In genomic region chrX:43845776-43846175, GRCh38 we compare ENCODE assay signal across 27 cellular contexts. TPM values are rescaled to one million over a fixed set of nuclear protein-coding genes. Genes with fewer than 3 reads are reported as not detected.
"Had no signal": no experiment of that assay in that cellular context is flagged by ENCODE, and none has a peak within 500 bp of the region (broad histone marks: within the 10 kb centered on the region; RNA-seq: fewer than 3 reads in every experiment).

No MANE protein-coding gene starts in this region.

- ATAC-seq: naive thymus-derived CD4-positive, alpha-beta T cell; natural killer cell; psoas muscle; right cardiac atrium; sciatic nerve; stimulated activated memory B cell treated with anti-CD40 and anti-IgM and Interleukin-4, amounts not matched to agents 10 μg/mL and 1 μg/mL and 100 μg/mL, for 72 hours; stimulated activated naive CD8-positive, alpha-beta T cell treated with anti-CD3 and anti-CD28 coated beads, Interleukin-15, amount 100 ng/mL, for 72 hours; stimulated activated naive CD8-positive, alpha-beta T cell treated with anti-CD3 and anti-CD28 coated beads, Interleukin-15, Interleukin-2, amounts not matched to agents 100 U/mL and 50 U/mL, for 24 hours; upper lobe of right lung had no signal

- H3K27me3 ChIP-seq: neural progenitor cell, ovary, suprapubic skin, testis, tibial artery, transverse colon, upper lobe of right lung, uterus had no signal

- H3K9me3 ChIP-seq: ovary, psoas muscle, suprapubic skin, testis, transverse colon, upper lobe of right lung, uterus had no signal

- DNase-seq: naive thymus-derived CD4-positive, alpha-beta T cell; natural killer cell; occipital lobe; ovary; posterior cingulate gyrus; psoas muscle; right cardiac atrium; stimulated activated CD4-positive, alpha-beta T cell treated with anti-CD3 and anti-CD28 coated beads, Interleukin-15, amount 100 ng/mL, for 24 hours; stimulated activated CD4-positive, alpha-beta T cell treated with anti-CD3 and anti-CD28 coated beads, Interleukin-4, amount 100 ng/mL, for 1 hour; stimulated activated CD4-positive, alpha-beta T cell treated with anti-CD3 and anti-CD28 coated beads, Interleukin-4, amount 100 ng/mL, for 4 hours; stimulated activated CD8-positive, alpha-beta memory T cell treated with anti-CD3 and anti-CD28 coated beads, Interleukin-4, amount 100 ng/mL, for 48 hours; stimulated activated naive CD4-positive, alpha-beta T cell; stimulated activated naive CD8-positive, alpha-beta T cell treated with anti-CD3 and anti-CD28 coated beads, Interleukin-15, amount 100 ng/mL, for 72 hours; stimulated activated naive CD8-positive, alpha-beta T cell treated with anti-CD3 and anti-CD28 coated beads, Interleukin-15, Interleukin-2, amounts not matched to agents 100 U/mL and 50 U/mL, for 24 hours; substantia nigra; testis; tibial artery; transverse colon; upper lobe of right lung; uterus had no signal

- H3K9ac ChIP-seq: neural progenitor cell, parathyroid adenoma had no signal

- H3K4me1 ChIP-seq: neural progenitor cell, parathyroid adenoma, suprapubic skin, testis, transverse colon, upper lobe of right lung, uterus had no signal

- H3K4me3 ChIP-seq: neural progenitor cell, ovary, psoas muscle, skin epidermis, suprapubic skin, testis, tibial artery, transverse colon, upper lobe of right lung, uterus had no signal

- H3K36me3 ChIP-seq: neural progenitor cell, ovary, suprapubic skin, tibial artery, transverse colon, upper lobe of right lung, uterus had no signal

- H3K27ac ChIP-seq: neural progenitor cell, ovary, parathyroid adenoma, psoas muscle, skin epidermis, suprapubic skin, testis, tibial artery, transverse colon, upper lobe of right lung, uterus had no signal

RNA-seq across cellular contexts. Expression of gene MAOB, which starts 36.5 kb away (rescaled TPM):
- total RNA-seq: naive thymus-derived CD4-positive, alpha-beta T cell had no signal
- polyA plus RNA-seq: naive thymus-derived CD4-positive, alpha-beta T cell; neural cell had no signal
